21 cellular contexts compared by ENCODE assay signal in the genomic region with DNA sequence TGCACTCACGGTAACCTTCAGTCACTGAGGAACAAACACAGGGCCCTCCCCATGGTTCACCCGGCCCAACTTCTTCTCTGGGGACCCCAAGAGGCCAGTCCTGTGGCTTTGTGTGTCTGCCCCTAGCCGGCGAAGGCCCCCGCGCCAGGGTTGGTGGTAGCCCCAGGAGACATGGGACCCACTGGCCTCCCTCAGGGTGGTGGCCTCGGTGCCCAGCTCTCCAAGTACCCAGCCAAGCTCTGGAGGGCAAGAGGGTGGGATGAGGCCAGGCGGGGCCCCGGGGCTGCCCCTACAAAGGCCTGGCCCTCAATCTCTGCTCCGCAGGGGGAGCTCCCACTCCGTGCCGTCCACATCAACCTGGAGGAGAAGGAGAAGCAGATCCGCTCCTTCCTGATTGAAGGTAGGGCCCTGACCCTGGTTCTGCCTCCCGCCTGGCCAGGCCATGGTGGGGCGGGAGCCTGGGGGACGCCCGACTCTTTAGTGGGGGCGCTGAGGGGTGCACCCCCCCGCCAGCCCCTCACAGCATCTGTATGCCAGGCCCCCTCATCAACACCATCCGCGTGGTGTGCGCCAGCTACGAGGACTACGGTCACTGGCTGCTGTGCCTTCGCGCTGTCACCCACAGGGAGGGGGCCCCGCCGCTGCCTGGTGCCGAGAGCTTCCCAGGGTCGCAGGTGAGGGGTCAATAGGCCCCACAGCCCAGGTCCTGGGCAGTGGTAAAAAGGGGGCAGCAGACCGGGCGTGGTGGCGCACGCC. TPM values are rescaled to one million over a fixed set of nuclear protein-coding genes. Genes with fewer than 3 reads are reported as not detected.
"Had no signal": no experiment of that assay in that cellular context is flagged by ENCODE, and none has a peak within 500 bp of the region (broad histone marks: within the 10 kb centered on the region; RNA-seq: fewer than 3 reads in every experiment).

No MANE protein-coding gene starts in this region.

- H3K4me3 ChIP-seq: colonic mucosa, heart right ventricle, lower lobe of right lung, uterus had no signal

- H3K36me3 ChIP-seq: colonic mucosa, heart right ventricle, lower lobe of right lung, neutrophil, uterus had no signal

- H3K27ac Mint-ChIP-seq: memory B cell; naive thymus-derived CD4-positive, alpha-beta T cell; nephron progenitor cell; type B pancreatic cell had no signal

- H3K9me3 Mint-ChIP-seq: memory B cell, type B pancreatic cell had no signal

- ATAC-seq: left lobe of liver; lower lobe of right lung; naive thymus-derived CD4-positive, alpha-beta T cell had no signal

- DNase-seq: colonic mucosa; dermis blood vessel endothelial cell; erythroblast; heart right ventricle; islet precursor cell; lower lobe of right lung; nephron progenitor cell; small intestine; stimulated activated CD4-positive, alpha-beta T cell treated with anti-CD3 and anti-CD28 coated beads, Interleukin-12 subunit alpha, Interleukin-12 subunit beta, amount 100 ng/mL, for 4 hours; stimulated activated naive CD4-positive, alpha-beta T cell treated with Interleukin-2 at 50 U/mL for 16 hours; uterus had no signal

- H3K4me3 Mint-ChIP-seq: memory B cell; naive thymus-derived CD4-positive, alpha-beta T cell; nephron progenitor cell; type B pancreatic cell had no signal

- H3K36me3 Mint-ChIP-seq: memory B cell; naive thymus-derived CD4-positive, alpha-beta T cell; type B pancreatic cell had no signal

- H3K27ac ChIP-seq: colonic mucosa, lower lobe of right lung, neutrophil, uterus had no signal

- H3K9me3 ChIP-seq: colonic mucosa, heart right ventricle, lower lobe of right lung, neutrophil, uterus had no signal

RNA-seq across cellular contexts. Expression of a gene that starts 5.6 kb away (rescaled TPM):
- total RNA-seq: cerebellum, frontal cortex had no signal

RNA-seq across cellular contexts. Expression of a gene that starts 10.0 kb away (rescaled TPM):
- total RNA-seq: colonic mucosa; dermis blood vessel endothelial cell; endothelial cell of umbilical vein; frontal cortex; glomerular endothelial cell; lower lobe of right lung; naive thymus-derived CD4-positive, alpha-beta T cell; osteocyte had no signal
- polyA plus RNA-seq: endothelial cell of umbilical vein; naive thymus-derived CD4-positive, alpha-beta T cell had no signal
